In the genomic region with DNA sequence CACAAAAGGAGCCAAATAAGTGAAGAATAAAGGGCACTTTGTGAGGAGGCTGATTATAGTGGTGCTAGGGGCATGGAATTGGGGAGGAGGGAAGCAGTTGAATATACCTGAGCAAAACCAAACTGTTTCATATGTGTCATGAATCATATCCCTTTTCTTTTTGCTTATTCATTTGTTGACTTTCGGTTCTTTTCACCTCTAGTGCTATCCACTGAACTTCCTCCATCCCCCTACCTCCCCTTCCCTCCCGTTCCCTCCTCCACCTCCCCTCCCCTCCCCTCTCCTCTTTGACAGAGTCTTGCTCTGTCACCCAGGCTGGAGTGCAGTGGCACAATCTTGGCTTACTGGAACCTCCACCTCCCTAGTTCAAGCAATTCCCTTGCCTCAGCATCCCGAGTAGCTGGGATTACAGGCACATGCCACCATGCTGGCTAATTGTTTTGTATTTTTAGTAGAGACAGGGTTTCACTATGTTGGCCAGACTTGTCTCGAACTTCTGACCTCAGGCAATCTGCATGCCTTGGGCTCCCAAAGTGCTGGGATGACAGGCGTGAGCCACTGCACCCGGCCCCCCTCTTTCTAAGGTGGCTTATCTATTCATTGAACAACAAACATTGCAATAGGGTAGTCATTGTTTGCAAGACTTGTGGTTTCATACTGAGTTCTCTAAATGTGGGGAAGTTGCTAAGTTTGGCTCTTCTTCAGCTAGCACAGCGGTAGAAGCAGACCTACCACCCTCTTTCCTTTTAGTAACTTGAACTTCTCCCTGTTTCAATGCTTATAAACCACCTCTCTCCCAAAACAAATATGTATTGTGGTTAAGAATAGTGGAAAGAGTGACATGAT, we compare ENCODE assay signal across 8 cellular contexts.
DNase-seq lines count a peak whose midpoint lies in the region; ATAC-seq and TF ChIP-seq lines count a peak whose summit lies in the region.

No MANE protein-coding gene starts in this region.

- BruUV-seq in PC-9 (replicated peaks; lab: Mats Ljungman, UMichigan), result no TSS peak

- H3K9me3 ChIP-seq in PC-9 (ENCODE audit: insufficient read depth, low read depth) (no peaks in the 10 kb centered on the region), Karpas-422 (ENCODE audit: low read length) (no peaks in the 10 kb centered on the region)

- H3K27ac ChIP-seq in PC-9 (peak overlapping the region; percentile 43), Karpas-422 (ENCODE audit: low read length) (no peak overlapping the region)

- peak; percentile 9 for DNase-seq in stimulated activated CD4-positive, alpha-beta T cell treated with anti-CD3 and anti-CD28 coated beads, Interleukin-1b, Interleukin-23, amount 100 ng/mL, for 48 hours
- no peak for DNase-seq in stimulated activated CD4-positive, alpha-beta T cell treated with anti-CD3 and anti-CD28 coated beads, Interleukin-12 subunit alpha, Interleukin-12 subunit beta, amount 100 ng/mL, for 4 hours
- DNase-seq in PC-9 (peak; percentile 59 to 84), iris pigment epithelial cell (ENCODE audit: low read depth) (peak; percentile 49), retina (no peak), Karpas-422 (no peak), HCEC 1CT (no peak)

- no peak overlapping the region for H3K9ac ChIP-seq in Karpas-422 (ENCODE audit: low read length)

- CTCF ChIA-PET in PC-9 (lab: Charles Lee), result no interaction called here

- TF ChIP-seq CTCF in PC-9 (conservative IDR thresholded peaks at IDR 0.05), result no peak

- peak; percentile 82 for ATAC-seq in HG03045 (IDR thresholded peaks at IDR 0.05; ENCODE audit: unreplicated experiment)

- H3K4me1 ChIP-seq in PC-9 (replicated peaks; ENCODE audit: insufficient read depth) (peaks cover 43% of the 10 kb centered on the region), Karpas-422 (ENCODE audit: low read length) (no peaks in the 10 kb centered on the region)

- POLR2A ChIA-PET in PC-9 (lab: Charles Lee; ENCODE audit: unreplicated experiment), result interaction anchor here (0.5 to 0.7 kb wide), 2 partner anchors 30 to 93 kb away, joined by 3 to 4 read pairs; no protein-coding TSS in a partner anchor

- H3K4me2 ChIP-seq in PC-9, result peak overlapping the region; percentile 34
- H3K4me2 ChIP-seq in Karpas-422 (ENCODE audit: low read depth, low read length, poor library complexity, severe bottlenecking), result no peak overlapping the region

- H3K36me3 ChIP-seq in PC-9 (ENCODE audit: low read depth), result no peaks in the 10 kb centered on the region
- no peaks in the 10 kb centered on the region for H3K36me3 ChIP-seq in Karpas-422 (ENCODE audit: insufficient read depth, low read length)

- no peaks in the 10 kb centered on the region for H3K79me2 ChIP-seq in PC-9 (ENCODE audit: low read depth)
- H3K79me2 ChIP-seq in Karpas-422 (ENCODE audit: low read length), result no peaks in the 10 kb centered on the region

- intact Hi-C loops in PC-9 (cut with micrococcal nuclease; ENCODE audit: unreplicated experiment), result loop anchor here (10.0 kb wide), 1 partner anchor 403 kb away; no protein-coding TSS in a partner anchor

- H2AFZ ChIP-seq in PC-9, result peak overlapping the region; percentile 40; the same call in 1 of the 2 replicates
- no peak overlapping the region for H2AFZ ChIP-seq in Karpas-422 (ENCODE audit: low read length)

- H3K4me3 ChIP-seq in PC-9 (no peak overlapping the region), Karpas-422 (ENCODE audit: low read length) (no peak overlapping the region)

- H3K9me2 ChIP-seq in PC-9 (ENCODE audit: insufficient read depth) (no peaks in the 10 kb centered on the region), Karpas-422 (replicated peaks; ENCODE audit: insufficient read depth, low read length) (no peaks in the 10 kb centered on the region)

- no peaks in the 10 kb centered on the region for H4K20me1 ChIP-seq in PC-9 (ENCODE audit: insufficient read depth)
- H4K20me1 ChIP-seq in Karpas-422 (ENCODE audit: insufficient read depth, low read depth, low read length), result no peaks in the 10 kb centered on the region

- peaks cover 11% of the 10 kb centered on the region for H3F3A ChIP-seq in PC-9 (ENCODE audit: insufficient read depth, low read depth)

- H3K27me3 ChIP-seq in PC-9 (ENCODE audit: insufficient read depth, low read depth) (no peaks in the 10 kb centered on the region), Karpas-422 (ENCODE audit: low read length) (no peaks in the 10 kb centered on the region)

Comparison
In these comparisons a context has a peak if more than half of its experiments do, and no peak if none do; other contexts are left out.
1. DNase-seq: peak in stimulated activated CD4-positive, alpha-beta T cell treated with anti-CD3 and anti-CD28 coated beads, Interleukin-1b, Interleukin-23, amount 100 ng/mL, for 48 hours (single experiment), PC-9 (2 of 2) and iris pigment epithelial cell (single experiment); none in stimulated activated CD4-positive, alpha-beta T cell treated with anti-CD3 and anti-CD28 coated beads, Interleukin-12 subunit alpha, Interleukin-12 subunit beta, amount 100 ng/mL, for 4 hours (single experiment), retina (single experiment), Karpas-422 (single experiment) and HCEC 1CT (single experiment).